ENCODE assay signal across 1 cellular context in the genomic region with DNA sequence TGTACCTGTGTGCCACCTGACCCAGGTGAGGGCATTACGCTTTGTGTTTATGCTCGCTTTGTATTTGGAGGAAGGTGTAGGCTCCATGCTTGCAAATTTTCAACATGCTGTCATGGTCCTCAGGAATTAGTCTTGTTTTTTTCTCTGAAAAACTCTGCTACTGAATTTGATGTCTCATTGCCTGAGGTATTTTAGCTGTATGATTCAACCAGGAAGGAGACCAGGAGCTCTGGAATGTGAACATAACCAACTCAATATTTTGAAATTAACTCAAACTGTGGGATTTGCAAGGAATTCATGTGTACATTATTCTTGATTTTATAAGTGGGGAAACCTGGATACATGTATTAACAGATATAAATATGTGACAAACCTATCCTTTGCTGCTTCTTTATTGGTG.
TF ChIP-seq lines count a peak whose summit lies in the region.

No MANE protein-coding gene starts in this region.

TF ChIP-seq in IMR-90, 13 proteins besides CTCF, POLR2A, EP300 and RAD21 (continued from another document):
- TF ChIP-seq RFX5 (IDR thresholded peaks at IDR 0.05; ENCODE audit: low read depth, low read length) (no peak), MXI1 (IDR thresholded peaks at IDR 0.05; ENCODE audit: borderline replicate concordance, low read depth, low read length) (no peak), BHLHE40 (IDR thresholded peaks at IDR 0.05; ENCODE audit: low read depth, low read length) (no peak), FOS (IDR thresholded peaks at IDR 0.05; ENCODE audit: low read depth, low read length) (peak; percentile 56; the same call in 1 of the 2 replicates), NFE2L2 (IDR thresholded peaks at IDR 0.05; ENCODE audit: low read depth, low read length) (0 out of 2 replicates have a peak, but pooled peaks have one; percentile 16), RCOR1 (IDR thresholded peaks at IDR 0.05; ENCODE audit: insufficient replicate concordance, low read length) (no peak), MAZ (IDR thresholded peaks at IDR 0.05; ENCODE audit: borderline replicate concordance, low read depth, low read length) (no peak), SMC3 (IDR thresholded peaks at IDR 0.05; ENCODE audit: low read depth, low read length) (no peak)
